ENCODE assay signal across 1 cellular context in genomic region chr10:34216348-34216908, GRCh38.
TF ChIP-seq lines count a peak whose summit lies in the region.

No MANE protein-coding gene starts in this region.

TF ChIP-seq in HepG2, 621 proteins besides CTCF, POLR2A, EP300 and RAD21 (continued from another document and continues in another):
- TF ChIP-seq U2AF2 (IDR thresholded peaks at IDR 0.05; ENCODE audit: low read depth, low read length) (no peak), MIER2 (CRISPR knock-in tag; IDR thresholded peaks at IDR 0.05) (no peak), ZFP37 (CRISPR knock-in tag; IDR thresholded peaks at IDR 0.05; ENCODE audit: borderline replicate concordance) (no peak), FOXP1 (IDR thresholded peaks at IDR 0.05) (no peak), FOXP1 (CRISPR knock-in tag; IDR thresholded peaks at IDR 0.05) (peak; percentile 81), HNRNPUL1 (IDR thresholded peaks at IDR 0.05; ENCODE audit: low read depth, low read length) (no peak), RERE (CRISPR knock-in tag; IDR thresholded peaks at IDR 0.05; ENCODE audit: low read depth) (0 out of 2 replicates have a peak, but pooled peaks have one; percentile 15), ZNF274 (CRISPR knock-in tag; IDR thresholded peaks at IDR 0.05) (no peak), ZBTB37 (CRISPR knock-in tag; IDR thresholded peaks at IDR 0.05) (0 out of 2 replicates have a peak, but pooled peaks have one; percentile 27), ZNF552 (CRISPR knock-in tag; IDR thresholded peaks at IDR 0.05; ENCODE audit: borderline replicate concordance) (no peak), ATF5 (CRISPR knock-in tag; IDR thresholded peaks at IDR 0.05; ENCODE audit: low read depth) (no peak), ZNF749 (CRISPR knock-in tag; IDR thresholded peaks at IDR 0.05; ENCODE audit: borderline replicate concordance) (no peak), TBL1XR1 (IDR thresholded peaks at IDR 0.05; ENCODE audit: borderline replicate concordance, low read length, partially characterized antibody) (no peak), SMYD3 (CRISPR knock-in tag; IDR thresholded peaks at IDR 0.05) (no peak), ZNF18 (CRISPR knock-in tag; IDR thresholded peaks at IDR 0.05; ENCODE audit: insufficient replicate concordance) (no peak), NFYB (CRISPR knock-in tag; IDR thresholded peaks at IDR 0.05) (no peak), FOXJ3 (CRISPR knock-in tag; IDR thresholded peaks at IDR 0.05; ENCODE audit: borderline replicate concordance) (0 out of 2 replicates have a peak, but pooled peaks have one; percentile 43), REPIN1 (CRISPR knock-in tag; IDR thresholded peaks at IDR 0.05; ENCODE audit: borderline replicate concordance, low read depth) (0 out of 2 replicates have a peak, but pooled peaks have one; percentile 22), ZFP41 (CRISPR knock-in tag; IDR thresholded peaks at IDR 0.05; ENCODE audit: borderline replicate concordance) (no peak), BCL3 (CRISPR knock-in tag; IDR thresholded peaks at IDR 0.05) (no peak), ZBTB40 (IDR thresholded peaks at IDR 0.05) (no peak), ZBTB40 (CRISPR knock-in tag; IDR thresholded peaks at IDR 0.05) (no peak), MIXL1 (CRISPR knock-in tag; IDR thresholded peaks at IDR 0.05) (peak; percentile 95), SNAPC2 (CRISPR knock-in tag; IDR thresholded peaks at IDR 0.05) (no peak), ZNF737 (CRISPR knock-in tag; IDR thresholded peaks at IDR 0.05; ENCODE audit: borderline replicate concordance) (no peak), ZNF687 (CRISPR knock-in tag; IDR thresholded peaks at IDR 0.05) (no peak), YY1 (IDR thresholded peaks at IDR 0.05; ENCODE audit: insufficient read depth, insufficient replicate concordance, low read depth, low read length) (no peak), ZZZ3 (CRISPR knock-in tag; IDR thresholded peaks at IDR 0.05; ENCODE audit: borderline replicate concordance) (no peak), ZNF20 (CRISPR knock-in tag; IDR thresholded peaks at IDR 0.05) (no peak), ZNF569 (CRISPR knock-in tag; IDR thresholded peaks at IDR 0.05; ENCODE audit: borderline replicate concordance) (no peak), MEF2D (CRISPR knock-in tag; IDR thresholded peaks at IDR 0.05) (no peak), ZFX (CRISPR knock-in tag; IDR thresholded peaks at IDR 0.05; ENCODE audit: low read depth) (no peak), CBX2 (IDR thresholded peaks at IDR 0.05; ENCODE audit: low read depth, low read length) (no peak), CBX2 (CRISPR knock-in tag; IDR thresholded peaks at IDR 0.05; ENCODE audit: low read depth) (no peak)
